Comparison of ENCODE assay signal across 8 cellular contexts in genomic region chr1:94335950-94336349, GRCh38.
DNase-seq lines count a peak whose midpoint lies in the region; ATAC-seq and TF ChIP-seq lines count a peak whose summit lies in the region.

No MANE protein-coding gene starts in this region.

- no peak overlapping the region for H3K4me3 Mint-ChIP-seq in CD14-positive monocyte

- no peaks in the 10 kb centered on the region for H3K9me2 ChIP-seq in SK-N-SH

- no peaks in the 10 kb centered on the region for H3K79me2 ChIP-seq in SK-N-SH (ENCODE audit: insufficient read depth)

- H3K4me1 ChIP-seq in SK-N-SH (ENCODE audit: control insufficient read depth in 1 of 2, insufficient read depth in 2 of 2, low read depth in 1 of 2, low read length in 1 of 2) (peaks cover 6 to 11% of the 10 kb centered on the region in 2 experiments; a peak in 3 of 4 replicates), esophagus muscularis mucosa (peaks cover 11 to 18% (median 14%) of the 10 kb centered on the region in 4 donors)

- H3K27me3 Mint-ChIP-seq in CD14-positive monocyte (ENCODE audit: low read depth in 3 of 3), result peaks cover 9 to 11% (median 9%) of the 10 kb centered on the region in 3 donors

- no peak overlapping the region; the same call in 1 of the 2 replicates for H2AFZ ChIP-seq in SK-N-SH (ENCODE audit: low read depth)

- intact Hi-C loops in CD14-positive monocyte (cut with micrococcal nuclease), result loop anchor here (5.0 kb wide), 1 partner anchor 274 kb away; no protein-coding TSS in a partner anchor
- intact Hi-C loops in esophagus muscularis mucosa (cut with DNase I), result loop anchor here (2.0 to 10.0 kb wide), 4 partner anchors 99 to 311 kb away; partner anchors contain the start of gene ARHGAP29

- peaks cover 7% of the 10 kb centered on the region for H3F3A ChIP-seq in SK-N-SH (replicated peaks; ENCODE audit: insufficient read depth)

- no peaks in the 10 kb centered on the region for H3K9me3 ChIP-seq in SK-N-SH
- no peaks in the 10 kb centered on the region for H3K9me3 ChIP-seq in esophagus muscularis mucosa

- TF ChIP-seq EP300 in SK-N-SH (IDR thresholded peaks at IDR 0.05; ENCODE audit: borderline replicate concordance in 1 of 2, low read depth in 1 of 2, low read length in 1 of 2) (no peak), esophagus muscularis mucosa (IDR thresholded peaks at IDR 0.05) (no peak)

- H3K9me3 Mint-ChIP-seq in CD14-positive monocyte, result no peaks in the 10 kb centered on the region

- CTCF ChIA-PET in SK-N-SH (lab: Yijun Ruan, JAX), result interaction anchor here (0.5 to 11.4 kb wide), 115 partner anchors 9 to 1032 kb away, joined by 3 to 889 read pairs (median 5); partner anchors contain the start of genes ABCA4, ARHGAP29 and DNTTIP2

- no peak overlapping the region for H3K27ac Mint-ChIP-seq in CD14-positive monocyte

- H3K4me2 ChIP-seq in SK-N-SH, result no peak overlapping the region

- TF ChIP-seq RAD21 in SK-N-SH (IDR thresholded peaks at IDR 0.05; ENCODE audit: low read length), result peak; percentile 100

- peak; percentile 49 for DNase-seq in CD14-positive monocyte (ENCODE audit: low spot score)
- DNase-seq in NB4 (ENCODE audit: low read depth), result peak; percentile 69
- peak; percentile 51 for DNase-seq in SK-N-SH
- DNase-seq in esophagus muscularis mucosa (ENCODE audit: extremely low spot score), result no peak
- DNase-seq in myocyte (ENCODE audit: low read depth), result peak; percentile 90

- no peak overlapping the region for H3K27ac ChIP-seq in SK-N-SH (ENCODE audit: low read depth in 2 of 2, low read length in 1 of 2)
- H3K27ac ChIP-seq in esophagus muscularis mucosa (replicated peaks in 1 of 4), result no peak overlapping the region

- WGBS in SK-N-SH (ENCODE audit: low lambda C conversion rate), result 2% methylated on average over 6 of the region's 6 CpGs
- 0% methylated on average over 6 of the region's 6 CpGs for WGBS in esophagus muscularis mucosa

- TF ChIP-seq CTCF in CD14-positive monocyte (IDR thresholded peaks at IDR 0.05) (peak; percentile 76), NB4 (IDR thresholded peaks at IDR 0.05; ENCODE audit: low read depth, low read length) (peak; percentile 31), SK-N-SH (IDR thresholded peaks at IDR 0.05) (peak; percentile 99), esophagus muscularis mucosa (IDR thresholded peaks at IDR 0.05) (peak; percentile 84 to 98 (median 89))

- H3K4me1 Mint-ChIP-seq in CD14-positive monocyte, result peaks cover 30% of the 10 kb centered on the region

- no peaks in the 10 kb centered on the region for H3K36me3 Mint-ChIP-seq in CD14-positive monocyte

- H3K27me3 ChIP-seq in SK-N-SH (ENCODE audit: insufficient read depth) (0 out of 2 replicates have a peak, but pooled peaks cover 4% of the 10 kb centered on the region), esophagus muscularis mucosa (no peaks in the 10 kb centered on the region)

- POLR2A ChIA-PET in SK-N-SH (lab: Yijun Ruan, JAX), result interaction anchor here (1.6 kb wide), 1 partner anchor 15 kb away, joined by 3 read pairs; no protein-coding TSS in a partner anchor

- no peaks in the 10 kb centered on the region for H4K20me1 ChIP-seq in SK-N-SH (ENCODE audit: insufficient read depth)

- no peak overlapping the region for H3K9ac ChIP-seq in SK-N-SH

- peak; percentile 32 for ATAC-seq in GM18508 (IDR thresholded peaks at IDR 0.05; ENCODE audit: insufficient read depth, unreplicated experiment)
- no peak for ATAC-seq in GM21528 (IDR thresholded peaks at IDR 0.05; ENCODE audit: low FRiP score, unreplicated experiment)
- ATAC-seq in activated CD4-positive, CD25-positive, alpha-beta regulatory T cell treated with anti-CD3 and anti-CD28 coated beads, Interleukin-2, amount 50 U/mL, for 24 hours, result no peak

- no peak overlapping the region for H3K4me3 ChIP-seq in NB4 (ENCODE audit: low read depth, low read length)
- H3K4me3 ChIP-seq in SK-N-SH (ENCODE audit: low read depth in 2 of 2, low read length in 1 of 2), result peak overlapping the region in 1 of 2 experiments; percentile 46; a peak in 1 of 4 replicates
- H3K4me3 ChIP-seq in esophagus muscularis mucosa, result no peak overlapping the region

- no peaks in the 10 kb centered on the region for H3K36me3 ChIP-seq in SK-N-SH (replicated peaks in 1 of 2; ENCODE audit: control insufficient read depth in 1 of 2, insufficient read depth in 2 of 2, low read length in 1 of 2)
- no peaks in the 10 kb centered on the region for H3K36me3 ChIP-seq in esophagus muscularis mucosa

- TF ChIP-seq POLR2A in NB4 (IDR thresholded peaks at IDR 0.05; ENCODE audit: extremely low read depth, insufficient read length) (no peak), esophagus muscularis mucosa (IDR thresholded peaks at IDR 0.05; ENCODE audit: low read depth) (no peak)

TF ChIP-seq in SK-N-SH, 30 proteins besides CTCF, POLR2A, EP300 and RAD21:
- peak; percentile 32; the same call in 1 of the 2 replicates for TF ChIP-seq NRF1 (IDR thresholded peaks at IDR 0.05; ENCODE audit: low read depth, low read length)
- TF ChIP-seq MXI1 (IDR thresholded peaks at IDR 0.05; ENCODE audit: low read depth, low read length), result 0 out of 2 replicates have a peak, but pooled peaks have one; percentile 28
- peak; percentile 49 for TF ChIP-seq CHD2 (IDR thresholded peaks at IDR 0.05; ENCODE audit: low read length, partially characterized antibody)
- TF ChIP-seq RCOR1 (IDR thresholded peaks at IDR 0.05; ENCODE audit: low read length), result peak; percentile 53; the same call in 1 of the 2 replicates
- TF ChIP-seq SIN3A (IDR thresholded peaks at IDR 0.05; ENCODE audit: borderline replicate concordance, low read depth, low read length), result no peak
- TF ChIP-seq PBX3 (IDR thresholded peaks at IDR 0.05), result no peak
- TF ChIP-seq TCF12 (IDR thresholded peaks at IDR 0.05), result no peak
- no peak for TF ChIP-seq GABPA (IDR thresholded peaks at IDR 0.05; ENCODE audit: low read depth)
- peak; percentile 100 for TF ChIP-seq SMC3 (IDR thresholded peaks at IDR 0.05; ENCODE audit: low read depth, low read length)

Comparison
In these comparisons a context has a peak if more than half of its experiments do, and no peak if none do; other contexts are left out.
1. CTCF ChIP-seq: peak in every context shown above with its lines; median percentile 99 in SK-N-SH; 89 in esophagus muscularis mucosa; 76 in CD14-positive monocyte; 31 in NB4.